In genomic region chr7:79547132-79547531, GRCh38 we compare ENCODE assay signal across 8 cellular contexts.
"Had no signal": no experiment of that assay in that cellular context is flagged by ENCODE, and none has a peak within 500 bp of the region (broad histone marks: within the 10 kb centered on the region; RNA-seq: fewer than 3 reads in every experiment).

No MANE protein-coding gene starts in this region.

- ATAC-seq: GM12878 had no signal

- H3K4me3 ChIP-seq: GM12878 had no signal

- FAIRE-seq: G401.6, GM12878, GM12891, GM12892, GM18507, GM19239 had no signal

- DNase-seq: GDM1, GF-D8 had no signal
